ENCODE assay signal across 1 cellular context in genomic region chr11:47152953-47153950, GRCh38.
A peak's percentile ranks its signal among the peaks of the same experiment; 100 is the strongest.
TF ChIP-seq lines count a peak whose summit lies in the region.

No MANE protein-coding gene starts in this region.

TF ChIP-seq in HepG2, 621 proteins besides CTCF, POLR2A, EP300 and RAD21 (continued from another document and continues in another):
- TF ChIP-seq, protein P1, sequence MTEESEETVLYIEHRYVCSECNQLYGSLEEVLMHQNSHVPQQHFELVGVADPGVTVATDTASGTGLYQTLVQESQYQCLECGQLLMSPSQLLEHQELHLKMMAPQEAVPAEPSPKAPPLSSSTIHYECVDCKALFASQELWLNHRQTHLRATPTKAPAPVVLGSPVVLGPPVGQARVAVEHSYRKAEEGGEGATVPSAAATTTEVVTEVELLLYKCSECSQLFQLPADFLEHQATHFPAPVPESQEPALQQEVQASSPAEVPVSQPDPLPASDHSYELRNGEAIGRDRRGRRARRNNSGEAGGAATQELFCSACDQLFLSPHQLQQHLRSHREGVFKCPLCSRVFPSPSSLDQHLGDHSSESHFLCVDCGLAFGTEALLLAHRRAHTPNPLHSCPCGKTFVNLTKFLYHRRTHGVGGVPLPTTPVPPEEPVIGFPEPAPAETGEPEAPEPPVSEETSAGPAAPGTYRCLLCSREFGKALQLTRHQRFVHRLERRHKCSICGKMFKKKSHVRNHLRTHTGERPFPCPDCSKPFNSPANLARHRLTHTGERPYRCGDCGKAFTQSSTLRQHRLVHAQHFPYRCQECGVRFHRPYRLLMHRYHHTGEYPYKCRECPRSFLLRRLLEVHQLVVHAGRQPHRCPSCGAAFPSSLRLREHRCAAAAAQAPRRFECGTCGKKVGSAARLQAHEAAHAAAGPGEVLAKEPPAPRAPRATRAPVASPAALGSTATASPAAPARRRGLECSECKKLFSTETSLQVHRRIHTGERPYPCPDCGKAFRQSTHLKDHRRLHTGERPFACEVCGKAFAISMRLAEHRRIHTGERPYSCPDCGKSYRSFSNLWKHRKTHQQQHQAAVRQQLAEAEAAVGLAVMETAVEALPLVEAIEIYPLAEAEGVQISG (CRISPR knock-in tag; IDR thresholded peaks at IDR 0.05): no peak
- TF ChIP-seq, protein P2, sequence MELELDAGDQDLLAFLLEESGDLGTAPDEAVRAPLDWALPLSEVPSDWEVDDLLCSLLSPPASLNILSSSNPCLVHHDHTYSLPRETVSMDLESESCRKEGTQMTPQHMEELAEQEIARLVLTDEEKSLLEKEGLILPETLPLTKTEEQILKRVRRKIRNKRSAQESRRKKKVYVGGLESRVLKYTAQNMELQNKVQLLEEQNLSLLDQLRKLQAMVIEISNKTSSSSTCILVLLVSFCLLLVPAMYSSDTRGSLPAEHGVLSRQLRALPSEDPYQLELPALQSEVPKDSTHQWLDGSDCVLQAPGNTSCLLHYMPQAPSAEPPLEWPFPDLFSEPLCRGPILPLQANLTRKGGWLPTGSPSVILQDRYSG (CRISPR knock-in tag; IDR thresholded peaks at IDR 0.05): no peak
- TF ChIP-seq ZNF24 (IDR thresholded peaks at IDR 0.05) (0 out of 2 replicates have a peak, but pooled peaks have one; percentile 61), CBX1 (IDR thresholded peaks at IDR 0.05; ENCODE audit: low read depth) (no peak), ZKSCAN8 (CRISPR knock-in tag; IDR thresholded peaks at IDR 0.05; ENCODE audit: borderline replicate concordance) (no peak), GABPB1 (CRISPR knock-in tag; IDR thresholded peaks at IDR 0.05) (no peak), CEBPB (IDR thresholded peaks at IDR 0.05; ENCODE audit: borderline replicate concordance, low read depth, low read length) (no peak), SCMH1 (CRISPR knock-in tag; IDR thresholded peaks at IDR 0.05; ENCODE audit: borderline replicate concordance) (no peak), NPAS2 (CRISPR knock-in tag; IDR thresholded peaks at IDR 0.05; ENCODE audit: borderline replicate concordance) (no peak), SOX5 (CRISPR knock-in tag; IDR thresholded peaks at IDR 0.05; ENCODE audit: borderline replicate concordance) (0 out of 2 replicates have a peak, but pooled peaks have one; percentile 33), SRF (IDR thresholded peaks at IDR 0.05; ENCODE audit: low read depth, low read length) (no peak), FOXP1 (IDR thresholded peaks at IDR 0.05) (no peak), FOXP1 (CRISPR knock-in tag; IDR thresholded peaks at IDR 0.05) (no peak), HDAC1 (CRISPR knock-in tag; IDR thresholded peaks at IDR 0.05) (no peak), JUND (CRISPR knock-in tag; IDR thresholded peaks at IDR 0.05) (no peak), SMC3 (IDR thresholded peaks at IDR 0.05; ENCODE audit: low read length) (peak; percentile 99), KLF15 (CRISPR knock-in tag; IDR thresholded peaks at IDR 0.05; ENCODE audit: borderline replicate concordance) (no peak), ZSCAN29 (CRISPR knock-in tag; conservative IDR thresholded peaks at IDR 0.05) (no peak), SNAPC5 (CRISPR knock-in tag; IDR thresholded peaks at IDR 0.05; ENCODE audit: borderline replicate concordance) (no peak), ZNF512B (CRISPR knock-in tag; IDR thresholded peaks at IDR 0.05; ENCODE audit: borderline replicate concordance) (no peak), ZNF17 (CRISPR knock-in tag; IDR thresholded peaks at IDR 0.05) (no peak), ZBTB8A (CRISPR knock-in tag; IDR thresholded peaks at IDR 0.05; ENCODE audit: borderline replicate concordance, low read depth) (no peak), ZNF468 (CRISPR knock-in tag; IDR thresholded peaks at IDR 0.05) (no peak), TFDP1 (CRISPR knock-in tag; IDR thresholded peaks at IDR 0.05; ENCODE audit: borderline replicate concordance) (peak; percentile 32; the same call in 1 of the 2 replicates), CHD2 (IDR thresholded peaks at IDR 0.05; ENCODE audit: low read depth, low read length) (no peak), FOXC1 (CRISPR knock-in tag; IDR thresholded peaks at IDR 0.05; ENCODE audit: borderline replicate concordance) (no peak), TRIM24 (CRISPR knock-in tag; IDR thresholded peaks at IDR 0.05) (no peak), HDAC2 (CRISPR knock-in tag; IDR thresholded peaks at IDR 0.05) (no peak), HOXD1 (CRISPR knock-in tag; IDR thresholded peaks at IDR 0.05) (no peak), RCOR2 (CRISPR knock-in tag; IDR thresholded peaks at IDR 0.05) (no peak), CHD4 (IDR thresholded peaks at IDR 0.05; ENCODE audit: borderline replicate concordance, low read length) (no peak), ZNF20 (CRISPR knock-in tag; IDR thresholded peaks at IDR 0.05) (no peak), ATF4 (CRISPR knock-in tag; IDR thresholded peaks at IDR 0.05) (no peak), HIVEP1 (CRISPR knock-in tag; IDR thresholded peaks at IDR 0.05) (no peak), NFATC3 (CRISPR knock-in tag; IDR thresholded peaks at IDR 0.05) (no peak), ZNF605 (CRISPR knock-in tag; IDR thresholded peaks at IDR 0.05) (no peak), ZNF230 (CRISPR knock-in tag; IDR thresholded peaks at IDR 0.05) (no peak)
- TF ChIP-seq, protein P3, sequence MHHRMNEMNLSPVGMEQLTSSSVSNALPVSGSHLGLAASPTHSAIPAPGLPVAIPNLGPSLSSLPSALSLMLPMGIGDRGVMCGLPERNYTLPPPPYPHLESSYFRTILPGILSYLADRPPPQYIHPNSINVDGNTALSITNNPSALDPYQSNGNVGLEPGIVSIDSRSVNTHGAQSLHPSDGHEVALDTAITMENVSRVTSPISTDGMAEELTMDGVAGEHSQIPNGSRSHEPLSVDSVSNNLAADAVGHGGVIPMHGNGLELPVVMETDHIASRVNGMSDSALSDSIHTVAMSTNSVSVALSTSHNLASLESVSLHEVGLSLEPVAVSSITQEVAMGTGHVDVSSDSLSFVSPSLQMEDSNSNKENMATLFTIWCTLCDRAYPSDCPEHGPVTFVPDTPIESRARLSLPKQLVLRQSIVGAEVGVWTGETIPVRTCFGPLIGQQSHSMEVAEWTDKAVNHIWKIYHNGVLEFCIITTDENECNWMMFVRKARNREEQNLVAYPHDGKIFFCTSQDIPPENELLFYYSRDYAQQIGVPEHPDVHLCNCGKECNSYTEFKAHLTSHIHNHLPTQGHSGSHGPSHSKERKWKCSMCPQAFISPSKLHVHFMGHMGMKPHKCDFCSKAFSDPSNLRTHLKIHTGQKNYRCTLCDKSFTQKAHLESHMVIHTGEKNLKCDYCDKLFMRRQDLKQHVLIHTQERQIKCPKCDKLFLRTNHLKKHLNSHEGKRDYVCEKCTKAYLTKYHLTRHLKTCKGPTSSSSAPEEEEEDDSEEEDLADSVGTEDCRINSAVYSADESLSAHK (CRISPR knock-in tag; IDR thresholded peaks at IDR 0.05; ENCODE audit: borderline replicate concordance): no peak
- TF ChIP-seq, protein P4, sequence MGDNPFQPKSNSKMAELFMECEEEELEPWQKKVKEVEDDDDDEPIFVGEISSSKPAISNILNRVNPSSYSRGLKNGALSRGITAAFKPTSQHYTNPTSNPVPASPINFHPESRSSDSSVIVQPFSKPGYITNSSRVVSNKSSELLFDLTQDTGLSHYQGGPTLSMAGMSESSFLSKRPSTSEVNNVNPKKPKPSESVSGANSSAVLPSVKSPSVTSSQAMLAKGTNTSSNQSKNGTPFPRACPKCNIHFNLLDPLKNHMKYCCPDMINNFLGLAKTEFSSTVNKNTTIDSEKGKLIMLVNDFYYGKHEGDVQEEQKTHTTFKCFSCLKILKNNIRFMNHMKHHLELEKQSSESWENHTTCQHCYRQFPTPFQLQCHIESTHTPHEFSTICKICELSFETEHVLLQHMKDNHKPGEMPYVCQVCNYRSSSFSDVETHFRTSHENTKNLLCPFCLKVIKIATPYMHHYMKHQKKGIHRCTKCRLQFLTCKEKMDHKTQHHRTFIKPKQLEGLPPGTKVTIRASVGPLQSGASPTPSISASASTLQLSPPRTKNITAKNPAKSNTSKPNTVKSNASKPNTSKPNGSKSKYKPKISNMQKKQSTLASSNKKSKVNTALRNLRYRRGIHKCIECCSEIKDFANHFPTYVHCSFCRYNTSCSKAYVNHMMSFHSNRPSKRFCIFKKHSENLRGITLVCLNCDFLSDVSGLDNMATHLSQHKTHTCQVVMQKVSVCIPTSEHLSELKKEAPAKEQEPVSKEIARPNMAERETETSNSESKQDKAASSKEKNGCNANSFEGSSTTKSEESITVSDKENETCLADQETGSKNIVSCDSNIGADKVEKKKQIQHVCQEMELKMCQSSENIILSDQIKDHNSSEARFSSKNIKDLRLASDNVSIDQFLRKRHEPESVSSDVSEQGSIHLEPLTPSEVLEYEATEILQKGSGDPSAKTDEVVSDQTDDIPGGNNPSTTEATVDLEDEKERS (CRISPR knock-in tag; IDR thresholded peaks at IDR 0.05): no peak
- TF ChIP-seq, protein P5, sequence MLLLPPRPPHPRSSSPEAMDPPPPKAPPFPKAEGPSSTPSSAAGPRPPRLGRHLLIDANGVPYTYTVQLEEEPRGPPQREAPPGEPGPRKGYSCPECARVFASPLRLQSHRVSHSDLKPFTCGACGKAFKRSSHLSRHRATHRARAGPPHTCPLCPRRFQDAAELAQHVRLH (CRISPR knock-in tag; IDR thresholded peaks at IDR 0.05; ENCODE audit: borderline replicate concordance, low read depth): 0 out of 2 replicates have a peak, but pooled peaks have one; percentile 77
- TF ChIP-seq, protein P6, sequence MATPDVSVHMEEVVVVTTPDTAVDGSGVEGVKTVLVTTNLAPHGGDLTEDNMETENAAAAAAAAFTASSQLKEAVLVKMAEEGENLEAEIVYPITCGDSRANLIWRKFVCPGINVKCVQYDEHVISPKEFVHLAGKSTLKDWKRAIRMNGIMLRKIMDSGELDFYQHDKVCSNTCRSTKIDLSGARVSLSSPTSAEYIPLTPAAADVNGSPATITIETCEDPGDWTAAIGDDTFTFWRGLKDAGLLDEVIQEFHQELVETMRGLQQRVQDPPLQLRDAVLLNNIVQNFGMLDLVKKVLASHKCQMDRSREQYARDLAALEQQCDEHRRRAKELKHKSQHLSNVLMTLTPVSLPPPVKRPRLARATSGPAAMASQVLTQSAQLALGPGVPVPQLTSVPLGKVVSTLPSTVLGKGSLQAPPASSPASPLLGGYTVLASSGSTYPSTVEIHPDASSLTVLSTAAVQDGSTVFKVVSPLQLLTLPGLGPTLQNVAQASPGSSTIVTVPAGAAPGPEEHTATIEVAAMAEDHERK (CRISPR knock-in tag; IDR thresholded peaks at IDR 0.05; ENCODE audit: low read depth): no peak
- TF ChIP-seq, protein P7, sequence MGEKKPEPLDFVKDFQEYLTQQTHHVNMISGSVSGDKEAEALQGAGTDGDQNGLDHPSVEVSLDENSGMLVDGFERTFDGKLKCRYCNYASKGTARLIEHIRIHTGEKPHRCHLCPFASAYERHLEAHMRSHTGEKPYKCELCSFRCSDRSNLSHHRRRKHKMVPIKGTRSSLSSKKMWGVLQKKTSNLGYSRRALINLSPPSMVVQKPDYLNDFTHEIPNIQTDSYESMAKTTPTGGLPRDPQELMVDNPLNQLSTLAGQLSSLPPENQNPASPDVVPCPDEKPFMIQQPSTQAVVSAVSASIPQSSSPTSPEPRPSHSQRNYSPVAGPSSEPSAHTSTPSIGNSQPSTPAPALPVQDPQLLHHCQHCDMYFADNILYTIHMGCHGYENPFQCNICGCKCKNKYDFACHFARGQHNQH (CRISPR knock-in tag; IDR thresholded peaks at IDR 0.05): no peak
